Comparison of ENCODE assay signal across 8 cellular contexts in genomic region chr19:54190942-54191670, GRCh38. TPM values are rescaled to one million over a fixed set of nuclear protein-coding genes. Genes with fewer than 3 reads are reported as not detected.
DNase-seq lines count a peak whose midpoint lies in the region; ATAC-seq, FAIRE-seq and TF ChIP-seq lines count a peak whose summit lies in the region.

TSS of gene TSEN34 (plus strand) at chr19:54191308. CDS start at chr19:54191365, 57 bp downstream.

- no peaks in the 10 kb centered on the region for H4K20me1 ChIP-seq in endothelial cell of umbilical vein (replicated peaks; ENCODE audit: control insufficient read depth, extremely low read depth, insufficient read depth, low read length)

- peak within 1 kb of the TSS; percentile 84 for H3K9ac ChIP-seq in endothelial cell of umbilical vein (replicated peaks; ENCODE audit: extremely low read depth, insufficient read depth, low read length)

- no peak for TF ChIP-seq CTCF in endothelial cell of umbilical vein (IDR thresholded peaks at IDR 0.05; ENCODE audit: extremely low read depth in 1 of 2, insufficient read depth in 1 of 2, low read depth in 1 of 2, low read length in 2 of 2)
- no peak for TF ChIP-seq CTCF in mucosa of descending colon (IDR thresholded peaks at IDR 0.05)

- peak within 1 kb of the TSS; percentile 90 for H3K4me2 ChIP-seq in endothelial cell of umbilical vein (ENCODE audit: insufficient read depth, low read length)

- H3K9me1 ChIP-seq in endothelial cell of umbilical vein (replicated peaks; ENCODE audit: control insufficient read depth, extremely low read depth, insufficient read depth, low read length) = no peaks in the 10 kb centered on the region

- TF ChIP-seq POLR2A in endothelial cell of umbilical vein (IDR thresholded peaks at IDR 0.05; ENCODE audit: low read depth, low read length) = no peak

- peaks cover 7 to 8% of the 10 kb centered on the region in 2 experiments for H3K36me3 ChIP-seq in endothelial cell of umbilical vein (ENCODE audit: control insufficient read depth in 2 of 2, extremely low read depth in 1 of 2, insufficient read depth in 2 of 2, low read length in 2 of 2)
- peaks cover 23% of the 10 kb centered on the region for H3K36me3 ChIP-seq in mucosa of descending colon (ENCODE audit: low read depth)

- peak within 1 kb of the TSS; percentile 64 to 88 (median 78) for H3K4me3 ChIP-seq in endothelial cell of umbilical vein (replicated peaks in 1 of 3; ENCODE audit: insufficient read depth in 1 of 3, low read depth in 1 of 3, low read length in 3 of 3)
- peak within 1 kb of the TSS; percentile 45 for H3K4me3 ChIP-seq in mucosa of descending colon

- H3K9me3 ChIP-seq in endothelial cell of umbilical vein (replicated peaks; ENCODE audit: control insufficient read depth, insufficient read depth, low read length) (no peaks in the 10 kb centered on the region), mucosa of descending colon (no peaks in the 10 kb centered on the region)

- TSS peak; percentile 9 for BruUV-seq in endothelial cell of umbilical vein (replicated peaks; lab: Mats Ljungman, UMichigan)

- peaks cover 38% of the 10 kb centered on the region for H3K79me2 ChIP-seq in endothelial cell of umbilical vein (ENCODE audit: control insufficient read depth, insufficient read depth, low read length)

- POLR2A ChIA-PET in endothelial cell of umbilical vein (lab: Charles Lee) = interaction anchor here (0.6 to 5.2 kb wide), 6 partner anchors 10 to 54 kb away, joined by 3 to 91 read pairs (median 3); partner anchors contain the start of genes CNOT3 and RPS9

- ATAC-seq in GM19324 (IDR thresholded peaks at IDR 0.05; ENCODE audit: low FRiP score, unreplicated experiment) = peak; percentile 24
- ATAC-seq in HG03442 (IDR thresholded peaks at IDR 0.05; ENCODE audit: unreplicated experiment) = peak; percentile 17
- ATAC-seq in mucosa of descending colon = peak; percentile 54

- H2AFZ ChIP-seq in endothelial cell of umbilical vein (ENCODE audit: low read depth, low read length) = peak within 1 kb of the TSS; percentile 92

- H3K27me3 ChIP-seq in endothelial cell of umbilical vein (ENCODE audit: control insufficient read depth in 2 of 2, insufficient read depth in 2 of 2, low read length in 2 of 2) = no peaks in the 10 kb centered on the region

- CTCF ChIA-PET in endothelial cell of umbilical vein (lab: Charles Lee) = interaction anchor here (0.7 to 2.7 kb wide), 9 partner anchors 10 to 75 kb away, joined by 3 to 15 read pairs (median 4); partner anchors contain the start of genes LENG1 and RPS9

- FAIRE-seq in endothelial cell of umbilical vein (lab: Jason Lieb, UNC) = no peak

- peak within 1 kb of the TSS; percentile 86 for H3K27ac ChIP-seq in endothelial cell of umbilical vein (ENCODE audit: insufficient read depth, low read depth, low read length)

- intact Hi-C loops in endothelial cell of umbilical vein (cut with micrococcal nuclease) = loop anchor here (1.0 to 2.0 kb wide), 7 partner anchors 9 to 324 kb away; partner anchors contain the start of genes CNOT3, LENG1, LENG9 and MYADM
- intact Hi-C loops in mucosa of descending colon (cut with DNase I, micrococcal nuclease) = no loop called here

- H3K4me1 ChIP-seq in endothelial cell of umbilical vein (ENCODE audit: control insufficient read depth, extremely low read depth, insufficient read depth, low read length) (peaks cover 16% of the 10 kb centered on the region), mucosa of descending colon (ENCODE audit: low read depth) (peaks cover 29% of the 10 kb centered on the region)

- DNase-seq in CD1c-positive myeloid dendritic cell (ENCODE audit: extremely low spot score) = peak; percentile 93
- DNase-seq in NCI-H748 (lab: John Stamatoyannopoulos, UW; ENCODE audit: unreplicated experiment) = peak; percentile 94
- DNase-seq in activated CD8-positive, alpha-beta memory T cell treated with anti-CD3 and anti-CD28 coated beads for 4 hours (ENCODE audit: low read depth in 2 of 2) = peak; percentile 68 to 74
- no peak for DNase-seq in endothelial cell of umbilical vein (ENCODE audit: low read depth, low spot score)
- peak in 2 of 3 donors; percentile 91 to 92 for DNase-seq in mucosa of descending colon
- DNase-seq in stimulated activated CD8-positive, alpha-beta memory T cell treated with anti-CD3 and anti-CD28 coated beads, Interleukin-7, amount 100 ng/mL, for 1 hour (ENCODE audit: low read depth in 2 of 2) = peak; percentile 68 to 72

- dilution Hi-C loops in endothelial cell of umbilical vein (cut with MboI; ENCODE audit: extremely low pct_ligation_motif_present, low sequenced_read_pairs) = no loop called here

TF ChIP-seq in endothelial cell of umbilical vein, 7 proteins besides CTCF, POLR2A, EP300 and RAD21:
- peak; percentile 31 for TF ChIP-seq POLR2AphosphoS5 (IDR thresholded peaks at IDR 0.05; ENCODE audit: insufficient read depth, low read depth, low read length)
- no peak for TF ChIP-seq MYC (IDR thresholded peaks at IDR 0.05; ENCODE audit: low read depth, low read length)

RNA-seq across cellular contexts. Expression of gene TSEN34, which starts in this region (rescaled TPM):
- total RNA-seq in endothelial cell of umbilical vein (37.4 and 40.7 TPM in 2 replicates), mucosa of descending colon (10 to 100 TPM; 35.0 to 40.3 (median 35.2) TPM)
- 81.9 and 107 TPM in 2 replicates for polyA plus RNA-seq in endothelial cell of umbilical vein
- polyA plus RNA-seq in endothelial cell of umbilical vein (2011; cell fraction: cytosol; rRNA removed) = 44.2 and 58.1 TPM in 2 replicates
- 19.0 and 19.4 TPM in 2 replicates for polyA plus RNA-seq in endothelial cell of umbilical vein (2011; cell fraction: nucleus; rRNA removed)
- 40.4 and 52.0 TPM in 2 replicates for polyA plus RNA-seq in endothelial cell of umbilical vein (2012)
- polyA minus RNA-seq in endothelial cell of umbilical vein = 21.8 and 29.0 TPM in 2 replicates
- polyA minus RNA-seq in endothelial cell of umbilical vein (2011; cell fraction: cytosol; rRNA and poly(A)+ RNA removed) = 34.3 TPM
- polyA minus RNA-seq in endothelial cell of umbilical vein (2011; cell fraction: nucleus; rRNA and poly(A)+ RNA removed) = 3.3 and 5.0 TPM in 2 replicates
